In the genomic region with DNA sequence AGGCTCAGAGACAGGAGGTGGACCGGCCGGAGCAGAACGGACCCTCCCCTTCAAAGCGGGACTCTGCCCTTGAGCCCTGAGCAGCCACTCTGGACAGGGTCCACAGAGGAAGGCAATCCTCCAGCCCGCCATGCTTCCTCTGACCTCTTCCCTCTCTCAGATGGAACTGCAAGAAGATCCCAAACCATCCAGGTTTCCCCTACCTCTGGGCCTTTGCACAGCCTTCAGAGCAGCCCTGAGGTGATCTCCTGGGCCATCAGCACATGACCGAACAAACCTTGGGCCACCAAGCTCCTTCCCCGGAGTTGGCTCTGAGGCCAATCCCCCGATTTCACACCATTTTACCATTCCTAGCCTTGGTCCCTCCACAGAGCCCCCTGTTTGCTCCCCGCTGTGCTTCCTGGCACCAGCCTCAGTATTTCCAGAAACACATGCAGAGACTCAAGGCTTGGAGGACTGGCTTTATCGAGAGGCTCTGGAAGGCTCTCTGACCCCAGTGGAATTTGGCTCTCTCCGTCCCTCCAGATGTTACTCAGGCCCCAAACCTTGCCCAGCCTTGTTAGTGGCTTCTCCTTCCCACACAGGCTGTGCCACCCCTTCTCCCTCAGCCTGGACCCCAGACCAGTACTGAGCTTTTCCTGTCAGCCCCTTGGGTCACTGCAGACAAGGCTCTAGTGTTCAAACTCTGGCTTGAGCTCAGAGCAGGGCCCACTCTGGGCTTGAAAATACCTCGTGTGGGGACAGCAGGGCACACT, we compare ENCODE assay signal across 17 cellular contexts. TPM values are rescaled to one million over a fixed set of nuclear protein-coding genes. Genes with fewer than 3 reads are reported as not detected.
DNase-seq lines count a peak whose midpoint lies in the region; TF ChIP-seq lines count a peak whose summit lies in the region.
"Had no signal": no experiment of that assay in that cellular context is flagged by ENCODE, and none has a peak within 500 bp of the region (broad histone marks: within the 10 kb centered on the region; RNA-seq: fewer than 3 reads in every experiment).

No MANE protein-coding gene starts in this region.

- no peaks in the 10 kb centered on the region for H3K79me2 ChIP-seq in neural progenitor cell (ENCODE audit: low read depth)

- no peak overlapping the region for H3K4me2 ChIP-seq in neural progenitor cell

- H3K4me3 Mint-ChIP-seq in brain = no peak overlapping the region
- no peak overlapping the region for H3K4me3 Mint-ChIP-seq in neural progenitor cell
- H3K4me3 Mint-ChIP-seq: CD8-positive, alpha-beta T cell had no signal

- DNase-seq in activated CD8-positive, alpha-beta memory T cell treated with anti-CD3 and anti-CD28 coated beads for 24 hours = peak; percentile 38
- DNase-seq in activated CD8-positive, alpha-beta memory T cell treated with anti-CD3 and anti-CD28 coated beads, Interleukin-2, amount 50 U/mL, for 48 hours = no peak
- DNase-seq in neural progenitor cell (ENCODE audit: low spot score) (no peak), vagina (ENCODE audit: extremely low spot score in 2 of 2) (peak; percentile 82 to 84), NCI-H69 (lab: John Stamatoyannopoulos, UW) (no peak), iPS-NIHi7 (ENCODE audit: extremely low spot score) (no peak), DMS114 treated with DMSO at 0.1 percent for 48 hours (lab: John Stamatoyannopoulos, UW; ENCODE audit: unreplicated experiment) (no peak)
- DNase-seq: COR-L47, DND-41, GF-D8, GM23248 had no signal

- H3K27me3 Mint-ChIP-seq in brain (peaks cover 15% of the 10 kb centered on the region), neural progenitor cell (ENCODE audit: insufficient read depth, low read depth) (peaks cover 14% of the 10 kb centered on the region)

- peaks cover 5% of the 10 kb centered on the region for H3F3A ChIP-seq in neural progenitor cell (ENCODE audit: low read depth)

- H3K36me3 Mint-ChIP-seq in brain = no peaks in the 10 kb centered on the region
- H3K36me3 Mint-ChIP-seq in neural progenitor cell = no peaks in the 10 kb centered on the region
- H3K36me3 Mint-ChIP-seq: CD14-positive monocyte; CD8-positive, alpha-beta T cell had no signal

- H3K4me1 Mint-ChIP-seq in brain = peaks cover 48% of the 10 kb centered on the region
- H3K4me1 Mint-ChIP-seq in neural progenitor cell = peaks cover 61% of the 10 kb centered on the region
- H3K4me1 Mint-ChIP-seq: CD14-positive monocyte had no signal

- H3K36me3 ChIP-seq in neural progenitor cell (no peaks in the 10 kb centered on the region), vagina (no peaks in the 10 kb centered on the region)

- no peaks in the 10 kb centered on the region for H4K20me1 ChIP-seq in neural progenitor cell (ENCODE audit: low read depth)

- intact Hi-C loops in vagina (cut with DNase I) = loop anchor here (5.0 kb wide), 1 partner anchor 190 kb away; no protein-coding TSS in a partner anchor

- H3K9me3 ChIP-seq in neural progenitor cell (ENCODE audit: low read depth) = no peaks in the 10 kb centered on the region
- no peaks in the 10 kb centered on the region for H3K9me3 ChIP-seq in vagina

- TF ChIP-seq CTCF in brain (conservative IDR thresholded peaks at IDR 0.05) (no peak), neural progenitor cell (IDR thresholded peaks at IDR 0.05) (no peak), vagina (IDR thresholded peaks at IDR 0.05) (no peak)

- H3K4me3 ChIP-seq in neural progenitor cell (no peak overlapping the region), vagina (no peak overlapping the region)
- H3K4me3 ChIP-seq: GM23248 had no signal

- H3K9ac ChIP-seq in neural progenitor cell = no peak overlapping the region
- H3K9ac ChIP-seq: GM23248 had no signal

- H3K4me1 ChIP-seq in neural progenitor cell (peaks cover 33% of the 10 kb centered on the region), vagina (no peaks in the 10 kb centered on the region)

- H3K27ac ChIP-seq in neural progenitor cell (no peak overlapping the region), vagina (no peak overlapping the region)
- H3K27ac ChIP-seq: 22Rv1, GM23248 had no signal

- no peak for TF ChIP-seq POLR2A in vagina (IDR thresholded peaks at IDR 0.05)

- H3K9me3 Mint-ChIP-seq in brain = peaks cover 0 to 9% (median under 1%) of the 10 kb centered on the region in 5 experiments
- no peaks in the 10 kb centered on the region for H3K9me3 Mint-ChIP-seq in neural progenitor cell
- H3K9me3 Mint-ChIP-seq: CD8-positive, alpha-beta T cell had no signal

- H3K27ac Mint-ChIP-seq in brain (peak overlapping the region in 3 of 5 experiments; percentile 48 to 85 (median 82)), neural progenitor cell (peak overlapping the region; percentile 92)
- H3K27ac Mint-ChIP-seq: CD8-positive, alpha-beta T cell had no signal

- H3K27me3 ChIP-seq in neural progenitor cell (no peaks in the 10 kb centered on the region), vagina (no peaks in the 10 kb centered on the region)

- H2AFZ ChIP-seq in neural progenitor cell (replicated peaks) = no peak overlapping the region
- H2AFZ ChIP-seq: GM23248 had no signal

RNA-seq across cellular contexts. Expression of a gene that starts 48.6 kb away (rescaled TPM):
- polyA plus RNA-seq in brain (ENCODE audit: insufficient read depth, low read depth, low replicate concordance) = 0.42 TPM
- total RNA-seq in neural progenitor cell (ENCODE audit: low replicate concordance) (not detected in 2 replicates), vagina (4.9 TPM)
- total RNA-seq: A673; CD8-positive, alpha-beta T cell; GM23248; HepG2 had no signal
- polyA plus RNA-seq: GM23248, HepG2 had no signal

Comparison
In these comparisons a context has a peak if more than half of its experiments do, and no peak if none do; other contexts are left out.
1. DNase-seq: peak in activated CD8-positive, alpha-beta memory T cell treated with anti-CD3 and anti-CD28 coated beads for 24 hours (single experiment) and vagina (2 of 2); none in activated CD8-positive, alpha-beta memory T cell treated with anti-CD3 and anti-CD28 coated beads, Interleukin-2, amount 50 U/mL, for 48 hours (single experiment), neural progenitor cell (single experiment), NCI-H69 (single experiment), iPS-NIHi7 (single experiment) and DMS114 treated with DMSO at 0.1 percent for 48 hours (single experiment).